8 cellular contexts compared by ENCODE assay signal in the genomic region with DNA sequence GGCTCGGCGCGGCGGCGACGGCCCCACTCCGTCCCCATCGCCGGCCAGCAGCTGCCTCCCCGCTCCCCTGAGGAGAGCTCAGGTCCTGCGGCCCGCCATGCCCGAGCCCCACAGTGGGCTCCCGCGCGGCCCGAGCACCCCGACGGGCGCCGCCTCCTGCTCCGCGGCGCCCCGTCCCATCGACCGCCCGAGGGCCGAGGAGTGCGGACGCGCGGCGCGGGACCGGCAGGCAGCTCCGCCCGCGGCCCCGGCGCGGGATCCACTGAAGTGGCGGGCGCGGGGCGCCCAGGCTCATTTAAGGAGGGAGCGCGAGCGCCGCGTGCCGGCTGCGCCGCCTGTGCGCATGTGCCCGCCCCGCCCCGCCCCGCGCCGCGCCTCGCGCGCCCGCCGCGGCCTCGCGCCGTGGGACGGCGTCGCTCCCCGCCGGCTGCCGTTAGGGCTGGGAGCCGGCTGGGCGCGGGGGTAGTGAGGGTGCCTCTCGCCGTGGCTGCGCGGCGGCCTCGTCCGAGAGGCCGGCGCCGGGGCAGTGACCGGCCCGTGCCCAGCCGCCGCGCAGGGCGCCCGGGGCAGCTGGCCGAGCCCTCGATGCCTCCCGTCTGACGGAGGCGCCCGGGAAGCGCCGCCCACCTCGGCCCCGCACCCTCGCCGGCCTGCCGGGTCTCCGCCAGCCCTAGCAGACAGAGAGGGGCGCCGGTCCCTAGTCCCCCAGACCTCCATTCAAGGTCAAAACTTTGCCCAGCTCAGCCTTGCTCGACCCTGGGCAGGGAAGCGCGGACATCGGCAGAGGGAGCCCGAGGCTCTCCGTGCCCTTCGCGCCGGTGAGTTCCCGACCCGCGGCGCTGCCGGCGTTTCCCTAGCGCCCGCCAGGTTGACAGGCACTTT. TPM values are rescaled to one million over a fixed set of nuclear protein-coding genes. Genes with fewer than 3 reads are reported as not detected.
DNase-seq lines count a peak whose midpoint lies in the region; ATAC-seq lines count a peak whose summit lies in the region.

A gene with protein sequence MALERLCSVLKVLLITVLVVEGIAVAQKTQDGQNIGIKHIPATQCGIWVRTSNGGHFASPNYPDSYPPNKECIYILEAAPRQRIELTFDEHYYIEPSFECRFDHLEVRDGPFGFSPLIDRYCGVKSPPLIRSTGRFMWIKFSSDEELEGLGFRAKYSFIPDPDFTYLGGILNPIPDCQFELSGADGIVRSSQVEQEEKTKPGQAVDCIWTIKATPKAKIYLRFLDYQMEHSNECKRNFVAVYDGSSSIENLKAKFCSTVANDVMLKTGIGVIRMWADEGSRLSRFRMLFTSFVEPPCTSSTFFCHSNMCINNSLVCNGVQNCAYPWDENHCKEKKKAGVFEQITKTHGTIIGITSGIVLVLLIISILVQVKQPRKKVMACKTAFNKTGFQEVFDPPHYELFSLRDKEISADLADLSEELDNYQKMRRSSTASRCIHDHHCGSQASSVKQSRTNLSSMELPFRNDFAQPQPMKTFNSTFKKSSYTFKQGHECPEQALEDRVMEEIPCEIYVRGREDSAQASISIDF (minus strand): TSS at position 269 of the 882 bp plus-strand sequence. CDS start 333 bp downstream, outside the sequence.

- no peaks in the 10 kb centered on the region for H3K9me3 ChIP-seq in mesenchymal stem cell (ENCODE audit: control insufficient read depth, low read length)

- peak within 1 kb of the TSS; percentile 96 for H3K4me2 ChIP-seq in mesenchymal stem cell (ENCODE audit: low read length, poor library complexity, severe bottlenecking)

- H2BK5ac ChIP-seq in mesenchymal stem cell (ENCODE audit: low read depth, low read length, poor library complexity, severe bottlenecking), result no peak within 1 kb of the TSS

- H3K9ac ChIP-seq in mesenchymal stem cell (ENCODE audit: low read length), result peak within 1 kb of the TSS; percentile 54

- peak within 1 kb of the TSS; percentile 72 for H4K91ac ChIP-seq in mesenchymal stem cell (ENCODE audit: low read length)

- H2BK12ac ChIP-seq in mesenchymal stem cell (ENCODE audit: low read length in 2 of 2), result peak within 1 kb of the TSS in 1 of 2 experiments; percentile 83

- peak within 1 kb of the TSS; percentile 56 to 78 for H3K18ac ChIP-seq in mesenchymal stem cell (ENCODE audit: low read depth in 1 of 2, low read length in 2 of 2)

- peak within 1 kb of the TSS; percentile 70 for H2AFZ ChIP-seq in mesenchymal stem cell (ENCODE audit: low read depth, low read length)

- ATAC-seq in GM18858 (IDR thresholded peaks at IDR 0.05; ENCODE audit: unreplicated experiment), result peak; percentile 35
- ATAC-seq in HG03039 (IDR thresholded peaks at IDR 0.05; ENCODE audit: unreplicated experiment), result peak; percentile 54

- peak within 1 kb of the TSS in 1 of 2 experiments; percentile 45 for H3K14ac ChIP-seq in mesenchymal stem cell (ENCODE audit: low read length in 2 of 2)

- H3K36me3 ChIP-seq in mesenchymal stem cell (ENCODE audit: control insufficient read depth in 1 of 2, insufficient read depth in 2 of 2, low read depth in 1 of 2, low read length in 2 of 2), result no peaks in the 10 kb centered on the region

- peak within 1 kb of the TSS; percentile 75 to 83 for H3K4ac ChIP-seq in mesenchymal stem cell (ENCODE audit: low read depth in 1 of 2, low read length in 2 of 2)

- H2BK120ac ChIP-seq in mesenchymal stem cell (ENCODE audit: low read depth, low read length), result peak within 1 kb of the TSS; percentile 83

- peaks cover 0 to 11% of the 10 kb centered on the region in 2 experiments for H3K27me3 ChIP-seq in mesenchymal stem cell (ENCODE audit: control insufficient read depth in 1 of 2, insufficient read depth in 1 of 2, low read length in 2 of 2)

- no peak within 1 kb of the TSS for H3K27ac ChIP-seq in mesenchymal stem cell (ENCODE audit: low read length, poor library complexity, severe bottlenecking)

- peak within 1 kb of the TSS; percentile 73 to 78 for H3K4me3 ChIP-seq in mesenchymal stem cell (ENCODE audit: insufficient read depth in 1 of 2, low read depth in 1 of 2, low read length in 2 of 2)

- H4K8ac ChIP-seq in mesenchymal stem cell (ENCODE audit: low read length), result peak within 1 kb of the TSS; percentile 50

- H2BK15ac ChIP-seq in mesenchymal stem cell (ENCODE audit: low read depth, poor library complexity, severe bottlenecking), result peak within 1 kb of the TSS; percentile 97

- peaks cover 11% of the 10 kb centered on the region for H3K4me1 ChIP-seq in mesenchymal stem cell (ENCODE audit: control insufficient read depth, insufficient read depth, low read depth, low read length)

- peak within 1 kb of the TSS in 1 of 2 experiments; percentile 81 for H3K23ac ChIP-seq in mesenchymal stem cell (ENCODE audit: low read length in 2 of 2)

- no peak within 1 kb of the TSS for H2AK5ac ChIP-seq in mesenchymal stem cell (ENCODE audit: low read length, severe bottlenecking)

- WGBS in mesenchymal stem cell, result under 1% methylated on average over 59 of the region's 130 CpGs

- peak; percentile 51 for DNase-seq in AG08395 (ENCODE audit: low spot score)
- peak; percentile 34 for DNase-seq in NCI-H510A treated with DMSO at 0.1 percent for 48 hours (lab: John Stamatoyannopoulos, UW)
- peak; percentile 57 to 61 for DNase-seq in activated CD4-positive, alpha-beta T cell treated with anti-CD3 and anti-CD28 coated beads, Interleukin-2, amount 50 U/mL, for 48 hours
- peak; percentile 49 for DNase-seq in effector CD4-positive, alpha-beta T cell
- peak; percentile 66 for DNase-seq in mesenchymal stem cell
- DNase-seq in stimulated activated CD8-positive, alpha-beta memory T cell treated with anti-CD3 and anti-CD28 coated beads, Interleukin-2, amount 100 ng/mL, for 48 hours (ENCODE audit: low read depth in 2 of 2), result peak; percentile 30 to 41

- peaks cover 3% of the 10 kb centered on the region for H3K79me1 ChIP-seq in mesenchymal stem cell (replicated peaks; ENCODE audit: low read length, poor library complexity, severe bottlenecking)

RNA-seq across cellular contexts. Expression of the gene that starts here (rescaled TPM):
- 49.5 TPM for polyA plus RNA-seq in mesenchymal stem cell (2013, experiment 1 of 2)
- 45.6 TPM for polyA plus RNA-seq in mesenchymal stem cell (2013, experiment 2 of 2)
